In the genomic region with DNA sequence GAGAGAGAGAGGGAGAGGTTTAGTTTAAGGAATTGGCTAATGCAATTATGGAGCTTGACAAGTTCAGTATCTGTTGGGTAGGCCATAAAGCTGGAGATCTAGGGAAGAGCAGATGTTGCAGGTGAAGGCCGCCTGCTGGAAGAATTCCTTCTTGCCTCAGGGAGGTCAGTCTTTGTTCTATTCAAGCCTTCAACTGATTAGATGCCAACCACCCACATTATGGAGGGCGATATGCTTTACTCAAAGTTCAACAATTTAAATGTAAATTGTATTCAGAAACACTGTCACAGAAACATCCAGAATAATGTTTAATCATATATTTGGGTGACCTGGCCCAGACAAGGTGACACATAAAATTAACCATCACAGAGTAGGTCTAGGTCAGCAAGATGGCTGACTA, we compare ENCODE assay signal across 22 cellular contexts.
"Had no signal": no experiment of that assay in that cellular context is flagged by ENCODE, and none has a peak within 500 bp of the region (broad histone marks: within the 10 kb centered on the region; RNA-seq: fewer than 3 reads in every experiment).

No MANE protein-coding gene starts in this region.

- H3K4me1 ChIP-seq: colonic mucosa, foreskin keratinocyte, gastroesophageal sphincter, left lung, lower lobe of right lung had no signal

- H3K36me3 ChIP-seq: colonic mucosa, esophagus muscularis mucosa, gastroesophageal sphincter, heart left ventricle, left lung, lower lobe of right lung had no signal

- H3K27me3 ChIP-seq: colonic mucosa, esophagus muscularis mucosa, foreskin keratinocyte, gastroesophageal sphincter, heart left ventricle, left lung had no signal

- H3K27ac ChIP-seq: colonic mucosa, esophagus muscularis mucosa, foreskin keratinocyte, gastroesophageal sphincter, heart left ventricle, left lung, lower lobe of right lung had no signal

- FAIRE-seq: endometrium, endothelial cell of umbilical vein, frontal cortex, islet of Langerhans, keratinocyte had no signal

- ATAC-seq: effector memory CD8-positive, alpha-beta T cell; foreskin keratinocyte; gastroesophageal sphincter; heart left ventricle; left cardiac atrium; left lung; left ventricle myocardium superior; mucosa of descending colon; naive thymus-derived CD8-positive, alpha-beta T cell had no signal

- DNase-seq: colonic mucosa; cortex of kidney; effector CD8-positive, alpha-beta T cell; effector memory CD8-positive, alpha-beta T cell; endodermal cell; foreskin keratinocyte; heart left ventricle; left cardiac atrium; left lung; left ventricle myocardium superior; lower lobe of right lung; mesenchymal stem cell; mucosa of descending colon; naive B cell; naive thymus-derived CD8-positive, alpha-beta T cell had no signal

- H3K9me3 ChIP-seq: colonic mucosa, left lung had no signal

- H3K4me3 ChIP-seq: colonic mucosa, esophagus muscularis mucosa, gastroesophageal sphincter, heart left ventricle, left lung, lower lobe of right lung, mucosa of descending colon had no signal
